ENCODE assay signal across 29 cellular contexts in the genomic region with DNA sequence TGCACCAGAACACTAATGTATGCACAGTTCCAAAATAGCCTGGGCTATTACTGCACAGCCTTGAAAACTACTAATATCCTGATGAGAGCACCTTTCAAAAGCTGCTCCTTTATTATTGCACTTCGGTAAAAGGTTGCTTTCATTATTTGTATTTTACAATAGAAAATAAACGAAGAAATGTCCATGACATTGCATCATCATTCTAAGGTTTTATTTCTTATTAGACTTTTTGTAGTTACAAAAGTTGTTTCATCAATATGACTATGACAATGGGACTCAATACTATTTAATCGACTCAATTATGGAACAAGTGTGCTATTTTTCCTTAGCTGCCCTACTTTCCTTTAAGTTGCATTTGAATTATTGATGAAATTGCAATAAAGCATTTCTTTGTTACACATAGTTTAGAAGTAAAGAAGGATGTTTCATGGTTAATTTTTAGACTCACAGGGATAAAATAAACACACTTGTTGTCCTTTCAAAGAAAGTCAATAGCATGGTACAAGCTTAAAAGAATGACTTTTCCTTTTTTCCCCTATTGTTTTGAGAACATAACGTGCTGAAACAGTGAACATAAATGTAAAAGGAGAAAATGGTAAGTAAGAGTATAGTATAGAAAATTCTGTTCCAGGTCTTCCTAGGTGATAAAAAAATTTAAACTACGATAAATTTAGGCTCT.
"Had no signal": no experiment of that assay in that cellular context is flagged by ENCODE, and none has a peak within 500 bp of the region (broad histone marks: within the 10 kb centered on the region; RNA-seq: fewer than 3 reads in every experiment).

No MANE protein-coding gene starts in this region.

- H3K4me2 ChIP-seq: KMS-11 had no signal

- DNase-seq: activated CD4-positive, alpha-beta memory T cell treated with anti-CD3 and anti-CD28 coated beads, Interleukin-2, amount 10 ng/mL, durations not matched to agents 7 days and 5 days; activated CD4-positive, alpha-beta T cell treated with anti-CD3 and anti-CD28 coated beads for 1 hour; activated CD4-positive, alpha-beta T cell treated with anti-CD3 and anti-CD28 coated beads for 48 hours; activated CD4-positive, CD25-positive, alpha-beta regulatory T cell; activated CD8-positive, alpha-beta memory T cell treated with anti-CD3 and anti-CD28 coated beads for 24 hours; activated CD8-positive, alpha-beta memory T cell treated with anti-CD3 and anti-CD28 coated beads, Interleukin-2, amount 10 ng/mL, durations not matched to agents 7 days and 5 days; activated CD8-positive, alpha-beta memory T cell treated with anti-CD3 and anti-CD28 coated beads, Interleukin-2, amount 50 U/mL, for 48 hours; activated effector memory CD4-positive, alpha-beta T cell treated with Interleukin-2 at 50 U/mL for 16 hours; activated naive CD4-positive, alpha-beta T cell; activated naive CD4-positive, alpha-beta T cell treated with anti-CD3 and anti-CD28 coated beads, Interleukin-2, amount 50 U/mL, for 16 hours; activated naive CD8-positive, alpha-beta T cell treated with anti-CD3 and anti-CD28 coated beads for 36 hours; activated T-cell treated with anti-CD3 and anti-CD28 coated beads, Interleukin-2, amount 50 U/mL, for 48 hours; amniotic stem cell; aorta; brain microvascular endothelial cell; NCI-H1092 treated with DMSO at 0.1 percent for 48 hours; NCI-H1417 treated with DMSO at 0.1 percent for 48 hours; NCI-H187 treated with DMSO at 0.1 percent for 48 hours; NCI-H2081; NCI-H226; NCI-H446 treated with DMSO at 0.1 percent for 48 hours; NCI-H524; SHP77; SJCRH30; T1000; WERI-Rb-1 had no signal

- H3K27me3 ChIP-seq: brain microvascular endothelial cell, SJCRH30 had no signal

- ATAC-seq: activated CD8-positive, alpha-beta memory T cell treated with anti-CD3 and anti-CD28 coated beads, Interleukin-2, amount 10 ng/mL, durations not matched to agents 7 days and 5 days; Panc1 had no signal

- H3K9ac ChIP-seq: KMS-11 had no signal

- H3K4me1 ChIP-seq: SJCRH30 had no signal

- H3K27ac ChIP-seq: brain microvascular endothelial cell, KMS-11, SJCRH30, SK-N-MC, WERI-Rb-1 had no signal

- H3K4me3 ChIP-seq: SJCRH30, SK-N-MC had no signal

- H3K36me3 ChIP-seq: brain microvascular endothelial cell, SJCRH30, WERI-Rb-1 had no signal

- H3K9me3 ChIP-seq: SJCRH30 had no signal
